Comparison of ENCODE assay signal across 8 cellular contexts in genomic region chr10:70816220-70816894, GRCh38. TPM values are rescaled to one million over a fixed set of nuclear protein-coding genes. Genes with fewer than 3 reads are reported as not detected.
DNase-seq lines count a peak whose midpoint lies in the region; ATAC-seq, FAIRE-seq and TF ChIP-seq lines count a peak whose summit lies in the region.

No MANE protein-coding gene starts in this region.

- H3K27ac ChIP-seq in RWPE2 (ENCODE audit: poor library complexity, severe bottlenecking) (peak overlapping the region; percentile 88), thyroid gland (peak overlapping the region; percentile 85 to 91 (median 91))

- intact Hi-C loops in Caco-2 (cut with micrococcal nuclease; ENCODE audit: unreplicated experiment) = loop anchor here (2.0 to 10.0 kb wide), 3 partner anchors 28 to 388 kb away; no protein-coding TSS in a partner anchor
- intact Hi-C loops in thyroid gland (cut with DNase I) = no loop called here

- H3K9me3 ChIP-seq in Caco-2 (no peaks in the 10 kb centered on the region), RWPE2 (ENCODE audit: severe bottlenecking) (no peaks in the 10 kb centered on the region), neuron (ENCODE audit: low read length) (no peaks in the 10 kb centered on the region), thyroid gland (no peaks in the 10 kb centered on the region)

- no peak for FAIRE-seq in frontal cortex (lab: Jason Lieb, UNC)

- POLR2A ChIA-PET in Caco-2 (lab: Charles Lee) = interaction anchor here (0.7 to 1.4 kb wide), 3 partner anchors 56 to 72 kb away, joined by 3 to 7 read pairs (median 5); partner anchors contain the start of gene PCBD1

- H3K4me3 Mint-ChIP-seq in Caco-2 (ENCODE audit: unreplicated experiment) = peak overlapping the region; percentile 96
- H3K4me3 Mint-ChIP-seq in activated naive CD4-positive, alpha-beta T cell treated with anti-CD3 and anti-CD28 coated beads, Interleukin-2, amount 50 U/mL, for 24 hours = peak overlapping the region; percentile 87

- ATAC-seq in GM21360 (IDR thresholded peaks at IDR 0.05; ENCODE audit: unreplicated experiment) (peak; percentile 27), RWPE2 (ENCODE audit: low read depth) (peak; percentile 93)

- TF ChIP-seq CTCF in Caco-2 (IDR thresholded peaks at IDR 0.05; ENCODE audit: insufficient read depth in 1 of 2, low read depth in 1 of 2, low read length in 1 of 2, severe bottlenecking in 1 of 2, unreplicated experiment in 1 of 2) (no peak), RWPE2 (IDR thresholded peaks at IDR 0.05; ENCODE audit: poor library complexity, severe bottlenecking) (no peak), thyroid gland (IDR thresholded peaks at IDR 0.05) (no peak)

- peaks cover 7% of the 10 kb centered on the region for H3K4me1 Mint-ChIP-seq in Caco-2 (ENCODE audit: low read depth, unreplicated experiment)
- peaks cover 56% of the 10 kb centered on the region for H3K4me1 Mint-ChIP-seq in activated naive CD4-positive, alpha-beta T cell treated with anti-CD3 and anti-CD28 coated beads, Interleukin-2, amount 50 U/mL, for 24 hours

- BruUV-seq in Caco-2 (replicated peaks; lab: Mats Ljungman, UMichigan) = no TSS peak

- no peaks in the 10 kb centered on the region for H3K27me3 ChIP-seq in Caco-2 (replicated peaks; ENCODE audit: control insufficient read depth, insufficient read depth, low read length)
- no peaks in the 10 kb centered on the region for H3K27me3 ChIP-seq in RWPE2 (ENCODE audit: insufficient read depth, poor library complexity, severe bottlenecking)
- H3K27me3 ChIP-seq in neuron (ENCODE audit: insufficient read depth, low read length) = no peaks in the 10 kb centered on the region
- no peaks in the 10 kb centered on the region for H3K27me3 ChIP-seq in thyroid gland

- H3K9me3 Mint-ChIP-seq in Caco-2 (ENCODE audit: unreplicated experiment) = no peaks in the 10 kb centered on the region
- no peaks in the 10 kb centered on the region for H3K9me3 Mint-ChIP-seq in activated naive CD4-positive, alpha-beta T cell treated with anti-CD3 and anti-CD28 coated beads, Interleukin-2, amount 50 U/mL, for 24 hours

- peak overlapping the region; percentile 64 for H2AFZ ChIP-seq in neuron (ENCODE audit: low read depth, low read length)

- peak in 1 of 2 donors; percentile 73 for TF ChIP-seq POLR2A in thyroid gland (IDR thresholded peaks at IDR 0.05)

- peak overlapping the region; percentile 89 for H3K27ac Mint-ChIP-seq in Caco-2 (ENCODE audit: unreplicated experiment)
- H3K27ac Mint-ChIP-seq in activated naive CD4-positive, alpha-beta T cell treated with anti-CD3 and anti-CD28 coated beads, Interleukin-2, amount 50 U/mL, for 24 hours = peak overlapping the region; percentile 90

- peaks cover 38% of the 10 kb centered on the region for H3K36me3 Mint-ChIP-seq in Caco-2 (ENCODE audit: insufficient read depth, unreplicated experiment)
- H3K36me3 Mint-ChIP-seq in activated naive CD4-positive, alpha-beta T cell treated with anti-CD3 and anti-CD28 coated beads, Interleukin-2, amount 50 U/mL, for 24 hours = peaks cover 3% of the 10 kb centered on the region

- no peaks in the 10 kb centered on the region for H3K27me3 Mint-ChIP-seq in Caco-2 (ENCODE audit: insufficient read depth, unreplicated experiment)
- H3K27me3 Mint-ChIP-seq in activated naive CD4-positive, alpha-beta T cell treated with anti-CD3 and anti-CD28 coated beads, Interleukin-2, amount 50 U/mL, for 24 hours = no peaks in the 10 kb centered on the region

- CTCF ChIA-PET in Caco-2 (lab: Charles Lee) = interaction anchor here (0.8 to 1.6 kb wide), 2 partner anchors 29 to 71 kb away, joined by 3 to 4 read pairs; no protein-coding TSS in a partner anchor

- peaks cover 4% of the 10 kb centered on the region for H3K36me3 ChIP-seq in Caco-2 (ENCODE audit: control insufficient read depth, insufficient read depth, low read length)
- H3K36me3 ChIP-seq in RWPE2 (ENCODE audit: low read depth) = peaks cover 44% of the 10 kb centered on the region
- peaks cover 23% of the 10 kb centered on the region for H3K36me3 ChIP-seq in neuron (ENCODE audit: insufficient read depth, low read length)
- H3K36me3 ChIP-seq in thyroid gland = peaks cover 4 to 14% of the 10 kb centered on the region in 2 donors

- peak overlapping the region; percentile 93 for H3K4me3 ChIP-seq in Caco-2 (ENCODE audit: low read depth, low read length)
- H3K4me3 ChIP-seq in RWPE2 (ENCODE audit: severe bottlenecking) = peak overlapping the region; percentile 59
- peak overlapping the region; percentile 98 for H3K4me3 ChIP-seq in neuron (ENCODE audit: low read length)
- H3K4me3 ChIP-seq in thyroid gland (replicated peaks in 1 of 3) = peak overlapping the region; percentile 22 to 64 (median 54)

- H3K4me1 ChIP-seq in Caco-2 (peaks cover 10% of the 10 kb centered on the region), RWPE2 (ENCODE audit: insufficient read depth, poor library complexity, severe bottlenecking) (peaks cover 6% of the 10 kb centered on the region), neuron (ENCODE audit: insufficient read depth, low read length) (peaks cover 4% of the 10 kb centered on the region), thyroid gland (peaks cover 5 to 36% of the 10 kb centered on the region in 2 donors)

- 2 to 5% methylated on average over 6 to 21 of the region's 43 CpGs for WGBS in thyroid gland, 2 donors

- DNase-seq in Caco-2 (peak; percentile 87 to 91), HT1080 (ENCODE audit: low read depth) (peak; percentile 89), RWPE2 (ENCODE audit: low spot score) (peak; percentile 76), frontal cortex (ENCODE audit: low spot score in 2 of 2) (peak; percentile 55 to 63), thyroid gland (peak; percentile 80 to 81)

RNA-seq across cellular contexts. Expression of gene SGPL1, which starts 0.6 kb away (rescaled TPM):
- total RNA-seq in Caco-2 (2022) (121 and 127 TPM in 2 replicates), frontal cortex (40.4 TPM), thyroid gland (10 to 100 TPM; 40.6 to 64.4 (median 46.1) TPM)
- 24.4 and 28.3 TPM in 2 replicates for total RNA-seq in HT1080 (2014; rRNA removed; shearing (Covaris generic))
- 20.3 and 23.4 TPM in 2 replicates for polyA plus RNA-seq in HT1080 (2015; cell fraction: cytosol; rRNA removed)
- 35.4 and 36.7 TPM in 2 replicates for polyA plus RNA-seq in HT1080 (2015; cell fraction: nucleus; rRNA removed)

RNA-seq across cellular contexts. Expression of gene TBATA, which starts 31.2 kb away (rescaled TPM):
- not detected in 2 replicates for total RNA-seq in Caco-2 (2022)
- not detected in 2 replicates for total RNA-seq in HT1080 (2014; rRNA removed; shearing (Covaris generic))
- not detected in 2 replicates for polyA plus RNA-seq in HT1080 (2015; cell fraction: cytosol; rRNA removed)
- polyA plus RNA-seq in HT1080 (2015; cell fraction: nucleus; rRNA removed) = not detected in 2 replicates
- total RNA-seq in frontal cortex = not detected
- total RNA-seq in thyroid gland = not detected

Comparison
In these comparisons a context has a peak if more than half of its experiments do, and no peak if none do; other contexts are left out.
1. Peak in every context shown above with its lines: DNase-seq, ATAC-seq, H3K4me3 ChIP-seq and H3K27ac ChIP-seq.